In the genomic region with DNA sequence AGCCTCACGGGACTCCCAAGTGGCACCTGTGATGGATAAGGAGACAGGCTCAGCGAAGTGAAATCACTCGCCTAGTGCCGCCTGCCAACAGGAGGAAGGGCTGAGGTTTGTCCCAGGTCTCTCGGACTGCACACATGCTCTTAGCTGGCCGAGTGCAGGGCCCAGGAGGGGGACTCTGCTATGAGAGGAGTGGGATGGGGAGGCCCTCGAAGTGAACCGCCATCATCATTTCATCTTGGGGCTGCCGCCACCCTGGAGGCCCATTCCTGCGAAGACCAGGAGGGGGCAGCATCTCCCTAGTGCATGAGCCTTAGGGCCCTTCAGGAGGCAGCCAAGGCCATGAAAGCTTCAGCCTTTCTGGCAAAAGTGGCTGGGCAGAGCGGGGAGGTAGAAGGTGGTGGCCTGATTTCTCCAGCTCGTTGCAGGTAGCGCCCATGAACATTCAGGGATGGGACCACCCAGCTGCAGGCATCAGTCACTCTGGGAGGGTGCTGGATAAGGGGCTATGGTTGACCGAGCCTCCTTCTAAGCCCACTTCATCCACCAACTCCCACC, we compare ENCODE assay signal across 1 cellular context.
TF ChIP-seq lines count a peak whose summit lies in the region.

No MANE protein-coding gene starts in this region.

TF ChIP-seq in HepG2, 621 proteins besides CTCF, POLR2A, EP300 and RAD21 (continues in another document):
- TF ChIP-seq, protein P1, sequence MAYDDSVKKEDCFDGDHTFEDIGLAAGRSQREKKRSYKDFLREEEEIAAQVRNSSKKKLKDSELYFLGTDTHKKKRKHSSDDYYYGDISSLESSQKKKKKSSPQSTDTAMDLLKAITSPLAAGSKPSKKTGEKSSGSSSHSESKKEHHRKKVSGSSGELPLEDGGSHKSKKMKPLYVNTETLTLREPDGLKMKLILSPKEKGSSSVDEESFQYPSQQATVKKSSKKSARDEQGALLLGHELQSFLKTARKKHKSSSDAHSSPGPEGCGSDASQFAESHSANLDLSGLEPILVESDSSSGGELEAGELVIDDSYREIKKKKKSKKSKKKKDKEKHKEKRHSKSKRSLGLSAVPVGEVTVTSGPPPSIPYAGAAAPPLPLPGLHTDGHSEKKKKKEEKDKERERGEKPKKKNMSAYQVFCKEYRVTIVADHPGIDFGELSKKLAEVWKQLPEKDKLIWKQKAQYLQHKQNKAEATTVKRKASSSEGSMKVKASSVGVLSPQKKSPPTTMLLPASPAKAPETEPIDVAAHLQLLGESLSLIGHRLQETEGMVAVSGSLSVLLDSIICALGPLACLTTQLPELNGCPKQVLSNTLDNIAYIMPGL (CRISPR knock-in tag; IDR thresholded peaks at IDR 0.05; ENCODE audit: borderline replicate concordance in 1 of 2, low read depth in 1 of 2) = 0 out of 4 replicates have a peak, but pooled peaks of 1 of the 2 experiments have one; percentile 31
- TF ChIP-seq, protein P2, sequence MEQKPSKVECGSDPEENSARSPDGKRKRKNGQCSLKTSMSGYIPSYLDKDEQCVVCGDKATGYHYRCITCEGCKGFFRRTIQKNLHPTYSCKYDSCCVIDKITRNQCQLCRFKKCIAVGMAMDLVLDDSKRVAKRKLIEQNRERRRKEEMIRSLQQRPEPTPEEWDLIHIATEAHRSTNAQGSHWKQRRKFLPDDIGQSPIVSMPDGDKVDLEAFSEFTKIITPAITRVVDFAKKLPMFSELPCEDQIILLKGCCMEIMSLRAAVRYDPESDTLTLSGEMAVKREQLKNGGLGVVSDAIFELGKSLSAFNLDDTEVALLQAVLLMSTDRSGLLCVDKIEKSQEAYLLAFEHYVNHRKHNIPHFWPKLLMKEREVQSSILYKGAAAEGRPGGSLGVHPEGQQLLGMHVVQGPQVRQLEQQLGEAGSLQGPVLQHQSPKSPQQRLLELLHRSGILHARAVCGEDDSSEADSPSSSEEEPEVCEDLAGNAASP (CRISPR knock-in tag; IDR thresholded peaks at IDR 0.05; ENCODE audit: borderline replicate concordance) = peak; percentile 27; the same call in 1 of the 2 replicates
- 0 out of 2 replicates have a peak, but pooled peaks have one; percentile 24 for TF ChIP-seq NRL (CRISPR knock-in tag; IDR thresholded peaks at IDR 0.05; ENCODE audit: borderline replicate concordance)
- no peak for TF ChIP-seq IRF2 (CRISPR knock-in tag; IDR thresholded peaks at IDR 0.05)
- TF ChIP-seq, protein P3, sequence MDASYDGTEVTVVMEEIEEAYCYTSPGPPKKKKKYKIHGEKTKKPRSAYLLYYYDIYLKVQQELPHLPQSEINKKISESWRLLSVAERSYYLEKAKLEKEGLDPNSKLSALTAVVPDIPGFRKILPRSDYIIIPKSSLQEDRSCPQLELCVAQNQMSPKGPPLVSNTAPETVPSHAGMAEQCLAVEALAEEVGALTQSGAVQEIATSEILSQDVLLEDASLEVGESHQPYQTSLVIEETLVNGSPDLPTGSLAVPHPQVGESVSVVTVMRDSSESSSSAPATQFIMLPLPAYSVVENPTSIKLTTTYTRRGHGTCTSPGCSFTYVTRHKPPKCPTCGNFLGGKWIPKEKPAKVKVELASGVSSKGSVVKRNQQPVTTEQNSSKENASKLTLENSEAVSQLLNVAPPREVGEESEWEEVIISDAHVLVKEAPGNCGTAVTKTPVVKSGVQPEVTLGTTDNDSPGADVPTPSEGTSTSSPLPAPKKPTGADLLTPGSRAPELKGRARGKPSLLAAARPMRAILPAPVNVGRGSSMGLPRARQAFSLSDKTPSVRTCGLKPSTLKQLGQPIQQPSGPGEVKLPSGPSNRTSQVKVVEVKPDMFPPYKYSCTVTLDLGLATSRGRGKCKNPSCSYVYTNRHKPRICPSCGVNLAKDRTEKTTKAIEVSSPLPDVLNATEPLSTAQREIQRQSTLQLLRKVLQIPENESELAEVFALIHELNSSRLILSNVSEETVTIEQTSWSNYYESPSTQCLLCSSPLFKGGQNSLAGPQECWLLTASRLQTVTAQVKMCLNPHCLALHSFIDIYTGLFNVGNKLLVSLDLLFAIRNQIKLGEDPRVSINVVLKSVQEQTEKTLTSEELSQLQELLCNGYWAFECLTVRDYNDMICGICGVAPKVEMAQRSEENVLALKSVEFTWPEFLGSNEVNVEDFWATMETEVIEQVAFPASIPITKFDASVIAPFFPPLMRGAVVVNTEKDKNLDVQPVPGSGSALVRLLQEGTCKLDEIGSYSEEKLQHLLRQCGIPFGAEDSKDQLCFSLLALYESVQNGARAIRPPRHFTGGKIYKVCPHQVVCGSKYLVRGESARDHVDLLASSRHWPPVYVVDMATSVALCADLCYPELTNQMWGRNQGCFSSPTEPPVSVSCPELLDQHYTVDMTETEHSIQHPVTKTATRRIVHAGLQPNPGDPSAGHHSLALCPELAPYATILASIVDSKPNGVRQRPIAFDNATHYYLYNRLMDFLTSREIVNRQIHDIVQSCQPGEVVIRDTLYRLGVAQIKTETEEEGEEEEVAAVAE (CRISPR knock-in tag; IDR thresholded peaks at IDR 0.05; ENCODE audit: borderline replicate concordance) = 0 out of 2 replicates have a peak, but pooled peaks have one; percentile 49
- TF ChIP-seq, protein P4, sequence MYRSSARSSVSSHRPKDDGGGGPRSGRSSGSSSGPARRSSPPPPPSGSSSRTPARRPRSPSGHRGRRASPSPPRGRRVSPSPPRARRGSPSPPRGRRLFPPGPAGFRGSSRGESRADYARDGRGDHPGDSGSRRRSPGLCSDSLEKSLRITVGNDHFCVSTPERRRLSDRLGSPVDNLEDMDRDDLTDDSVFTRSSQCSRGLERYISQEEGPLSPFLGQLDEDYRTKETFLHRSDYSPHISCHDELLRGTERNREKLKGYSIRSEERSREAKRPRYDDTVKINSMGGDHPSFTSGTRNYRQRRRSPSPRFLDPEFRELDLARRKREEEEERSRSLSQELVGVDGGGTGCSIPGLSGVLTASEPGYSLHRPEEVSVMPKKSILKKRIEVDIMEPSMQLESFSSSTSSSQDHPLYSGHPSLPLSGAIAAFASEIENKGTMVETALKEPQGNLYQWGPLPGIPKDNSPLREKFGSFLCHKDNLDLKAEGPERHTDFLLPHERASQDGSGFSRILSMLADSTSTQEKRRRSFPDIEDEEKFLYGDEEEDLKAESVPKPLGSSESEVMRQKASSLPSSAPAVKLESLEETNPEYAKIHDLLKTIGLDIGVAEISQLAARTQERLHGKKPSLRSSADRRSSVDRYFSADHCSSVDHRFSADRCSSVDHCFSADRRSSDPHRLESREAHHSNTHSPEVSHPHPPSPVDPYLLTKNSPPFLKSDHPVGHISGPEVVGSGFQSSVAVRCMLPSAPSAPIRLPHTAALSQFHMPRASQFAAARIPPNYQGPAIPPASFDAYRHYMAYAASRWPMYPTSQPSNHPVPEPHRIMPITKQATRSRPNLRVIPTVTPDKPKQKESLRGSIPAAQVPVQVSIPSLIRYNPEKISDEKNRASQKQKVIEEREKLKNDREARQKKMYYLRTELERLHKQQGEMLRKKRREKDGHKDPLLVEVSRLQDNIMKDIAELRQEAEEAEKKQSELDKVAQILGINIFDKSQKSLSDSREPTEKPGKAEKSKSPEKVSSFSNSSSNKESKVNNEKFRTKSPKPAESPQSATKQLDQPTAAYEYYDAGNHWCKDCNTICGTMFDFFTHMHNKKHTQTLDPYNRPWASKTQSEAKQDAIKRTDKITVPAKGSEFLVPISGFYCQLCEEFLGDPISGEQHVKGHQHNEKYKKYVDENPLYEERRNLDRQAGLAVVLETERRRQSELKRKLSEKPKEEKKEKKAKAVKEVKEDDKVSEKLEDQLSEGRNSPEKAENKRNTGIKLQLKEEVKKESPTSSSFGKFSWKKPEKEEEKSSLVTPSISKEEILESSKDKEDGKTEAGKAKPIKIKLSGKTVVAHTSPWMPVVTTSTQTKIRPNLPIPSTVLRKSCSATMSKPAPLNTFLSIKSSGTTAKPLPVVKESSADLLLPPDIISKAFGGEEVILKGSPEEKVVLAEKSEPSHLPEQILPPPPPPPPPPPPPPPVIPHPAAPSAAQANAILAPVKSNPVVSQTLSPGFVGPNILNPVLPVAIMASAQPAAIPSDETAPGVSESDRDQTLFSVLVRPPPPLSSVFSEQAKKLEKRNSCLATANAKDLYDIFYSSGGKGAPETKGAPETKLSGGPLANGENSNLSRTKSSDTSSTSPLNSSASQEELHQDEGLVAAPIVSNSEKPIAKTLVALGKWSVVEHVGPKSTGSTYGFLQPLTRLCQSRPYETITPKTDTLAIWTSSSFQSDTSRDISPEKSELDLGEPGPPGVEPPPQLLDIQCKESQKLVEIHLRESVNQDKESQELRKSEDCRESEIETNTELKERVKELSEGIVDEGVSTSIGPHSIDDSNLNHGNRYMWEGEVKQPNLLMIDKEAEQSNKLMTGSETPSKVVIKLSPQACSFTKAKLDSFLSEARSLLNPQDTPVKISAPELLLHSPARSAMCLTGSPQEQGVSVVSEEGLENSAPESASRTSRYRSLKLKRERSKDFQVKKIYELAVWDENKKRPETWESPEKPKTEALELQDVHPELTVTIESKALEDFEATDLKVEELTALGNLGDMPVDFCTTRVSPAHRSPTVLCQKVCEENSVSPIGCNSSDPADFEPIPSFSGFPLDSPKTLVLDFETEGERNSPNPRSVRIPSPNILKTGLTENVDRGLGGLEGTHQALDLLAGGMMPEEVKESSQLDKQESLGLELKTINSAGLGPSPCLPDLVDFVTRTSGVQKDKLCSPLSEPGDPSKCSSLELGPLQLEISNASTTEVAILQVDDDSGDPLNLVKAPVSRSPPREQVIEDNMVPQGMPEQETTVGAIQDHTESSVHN (CRISPR knock-in tag; IDR thresholded peaks at IDR 0.05) = no peak
- TF ChIP-seq STAG1 (CRISPR knock-in tag; IDR thresholded peaks at IDR 0.05) = peak; percentile 92
- peak; percentile 35; the same call in 1 of the 2 replicates for TF ChIP-seq ZFX (CRISPR knock-in tag; IDR thresholded peaks at IDR 0.05; ENCODE audit: low read depth)
- TF ChIP-seq, protein P5, sequence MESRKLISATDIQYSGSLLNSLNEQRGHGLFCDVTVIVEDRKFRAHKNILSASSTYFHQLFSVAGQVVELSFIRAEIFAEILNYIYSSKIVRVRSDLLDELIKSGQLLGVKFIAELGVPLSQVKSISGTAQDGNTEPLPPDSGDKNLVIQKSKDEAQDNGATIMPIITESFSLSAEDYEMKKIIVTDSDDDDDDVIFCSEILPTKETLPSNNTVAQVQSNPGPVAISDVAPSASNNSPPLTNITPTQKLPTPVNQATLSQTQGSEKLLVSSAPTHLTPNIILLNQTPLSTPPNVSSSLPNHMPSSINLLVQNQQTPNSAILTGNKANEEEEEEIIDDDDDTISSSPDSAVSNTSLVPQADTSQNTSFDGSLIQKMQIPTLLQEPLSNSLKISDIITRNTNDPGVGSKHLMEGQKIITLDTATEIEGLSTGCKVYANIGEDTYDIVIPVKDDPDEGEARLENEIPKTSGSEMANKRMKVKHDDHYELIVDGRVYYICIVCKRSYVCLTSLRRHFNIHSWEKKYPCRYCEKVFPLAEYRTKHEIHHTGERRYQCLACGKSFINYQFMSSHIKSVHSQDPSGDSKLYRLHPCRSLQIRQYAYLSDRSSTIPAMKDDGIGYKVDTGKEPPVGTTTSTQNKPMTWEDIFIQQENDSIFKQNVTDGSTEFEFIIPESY (CRISPR knock-in tag; IDR thresholded peaks at IDR 0.05) = peak; percentile 98
- TF ChIP-seq, protein P6, sequence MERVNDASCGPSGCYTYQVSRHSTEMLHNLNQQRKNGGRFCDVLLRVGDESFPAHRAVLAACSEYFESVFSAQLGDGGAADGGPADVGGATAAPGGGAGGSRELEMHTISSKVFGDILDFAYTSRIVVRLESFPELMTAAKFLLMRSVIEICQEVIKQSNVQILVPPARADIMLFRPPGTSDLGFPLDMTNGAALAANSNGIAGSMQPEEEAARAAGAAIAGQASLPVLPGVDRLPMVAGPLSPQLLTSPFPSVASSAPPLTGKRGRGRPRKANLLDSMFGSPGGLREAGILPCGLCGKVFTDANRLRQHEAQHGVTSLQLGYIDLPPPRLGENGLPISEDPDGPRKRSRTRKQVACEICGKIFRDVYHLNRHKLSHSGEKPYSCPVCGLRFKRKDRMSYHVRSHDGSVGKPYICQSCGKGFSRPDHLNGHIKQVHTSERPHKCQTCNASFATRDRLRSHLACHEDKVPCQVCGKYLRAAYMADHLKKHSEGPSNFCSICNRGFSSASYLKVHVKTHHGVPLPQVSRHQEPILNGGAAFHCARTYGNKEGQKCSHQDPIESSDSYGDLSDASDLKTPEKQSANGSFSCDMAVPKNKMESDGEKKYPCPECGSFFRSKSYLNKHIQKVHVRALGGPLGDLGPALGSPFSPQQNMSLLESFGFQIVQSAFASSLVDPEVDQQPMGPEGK (CRISPR knock-in tag; IDR thresholded peaks at IDR 0.05) = 0 out of 2 replicates have a peak, but pooled peaks have one; percentile 26
- TF ChIP-seq, protein P7, sequence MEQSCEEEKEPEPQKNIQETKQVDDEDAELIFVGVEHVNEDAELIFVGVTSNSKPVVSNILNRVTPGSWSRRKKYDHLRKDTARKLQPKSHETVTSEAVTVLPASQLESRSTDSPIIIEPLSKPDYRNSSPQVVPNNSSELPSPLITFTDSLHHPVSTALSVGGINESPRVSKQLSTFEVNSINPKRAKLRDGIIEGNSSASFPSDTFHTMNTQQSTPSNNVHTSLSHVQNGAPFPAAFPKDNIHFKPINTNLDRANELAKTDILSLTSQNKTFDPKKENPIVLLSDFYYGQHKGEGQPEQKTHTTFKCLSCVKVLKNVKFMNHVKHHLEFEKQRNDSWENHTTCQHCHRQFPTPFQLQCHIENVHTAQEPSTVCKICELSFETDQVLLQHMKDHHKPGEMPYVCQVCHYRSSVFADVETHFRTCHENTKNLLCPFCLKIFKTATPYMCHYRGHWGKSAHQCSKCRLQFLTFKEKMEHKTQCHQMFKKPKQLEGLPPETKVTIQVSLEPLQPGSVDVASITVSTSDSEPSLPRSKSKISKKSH (CRISPR knock-in tag; IDR thresholded peaks at IDR 0.05; ENCODE audit: borderline replicate concordance) = peak; percentile 43; the same call in 1 of the 2 replicates
- TF ChIP-seq, protein P8, sequence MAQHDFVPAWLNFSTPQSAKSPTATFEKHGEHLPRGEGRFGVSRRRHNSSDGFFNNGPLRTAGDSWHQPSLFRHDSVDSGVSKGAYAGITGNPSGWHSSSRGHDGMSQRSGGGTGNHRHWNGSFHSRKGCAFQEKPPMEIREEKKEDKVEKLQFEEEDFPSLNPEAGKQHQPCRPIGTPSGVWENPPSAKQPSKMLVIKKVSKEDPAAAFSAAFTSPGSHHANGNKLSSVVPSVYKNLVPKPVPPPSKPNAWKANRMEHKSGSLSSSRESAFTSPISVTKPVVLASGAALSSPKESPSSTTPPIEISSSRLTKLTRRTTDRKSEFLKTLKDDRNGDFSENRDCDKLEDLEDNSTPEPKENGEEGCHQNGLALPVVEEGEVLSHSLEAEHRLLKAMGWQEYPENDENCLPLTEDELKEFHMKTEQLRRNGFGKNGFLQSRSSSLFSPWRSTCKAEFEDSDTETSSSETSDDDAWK (CRISPR knock-in tag; IDR thresholded peaks at IDR 0.05) = no peak
- peak; percentile 13 for TF ChIP-seq YY1 (IDR thresholded peaks at IDR 0.05; ENCODE audit: insufficient read depth, insufficient replicate concordance, low read depth, low read length)
- TF ChIP-seq, protein P9, sequence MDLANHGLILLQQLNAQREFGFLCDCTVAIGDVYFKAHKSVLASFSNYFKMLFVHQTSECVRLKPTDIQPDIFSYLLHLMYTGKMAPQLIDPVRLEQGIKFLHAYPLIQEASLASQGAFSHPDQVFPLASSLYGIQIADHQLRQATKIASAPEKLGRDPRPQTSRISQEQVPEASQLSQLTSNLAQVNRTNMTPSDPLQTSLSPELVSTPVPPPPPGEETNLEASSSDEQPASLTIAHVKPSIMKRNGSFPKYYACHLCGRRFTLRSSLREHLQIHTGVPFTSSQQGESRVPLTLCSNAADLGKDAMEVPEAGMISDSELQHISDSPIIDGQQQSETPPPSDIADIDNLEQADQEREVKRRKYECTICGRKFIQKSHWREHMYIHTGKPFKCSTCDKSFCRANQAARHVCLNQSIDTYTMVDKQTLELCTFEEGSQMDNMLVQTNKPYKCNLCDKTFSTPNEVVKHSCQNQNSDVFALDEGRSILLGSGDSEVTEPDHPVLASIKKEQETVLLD (CRISPR knock-in tag; IDR thresholded peaks at IDR 0.05; ENCODE audit: low read depth) = no peak
- peak; percentile 60 for TF ChIP-seq TEAD3 (CRISPR knock-in tag; optimal IDR thresholded peaks at IDR 0.05; ENCODE audit: borderline replicate concordance)
- no peak for TF ChIP-seq MAFK (conservative IDR thresholded peaks at IDR 0.05 in 1 of 2, IDR thresholded peaks at IDR 0.05 in 1 of 2; ENCODE audit: low read length in 2 of 2)
- 0 out of 2 replicates have a peak, but pooled peaks have one; percentile 53 for TF ChIP-seq ZNF614 (CRISPR knock-in tag; IDR thresholded peaks at IDR 0.05; ENCODE audit: borderline replicate concordance)
- TF ChIP-seq XRCC5 (optimal IDR thresholded peaks at IDR 0.05; ENCODE audit: low read length) = peak; percentile 60
- TF ChIP-seq TCF7 (IDR thresholded peaks at IDR 0.05; ENCODE audit: low read depth) = no peak
